ENCODE assay signal across 2 cellular contexts in genomic region chr10:132224343-132225072, GRCh38.
A peak's percentile ranks its signal among the peaks of the same experiment; 100 is the strongest.
TF ChIP-seq lines count a peak whose summit lies in the region.

No MANE protein-coding gene starts in this region.

TF ChIP-seq in K562, 482 proteins besides CTCF, POLR2A, EP300 and RAD21:
- TF ChIP-seq, protein P1, sequence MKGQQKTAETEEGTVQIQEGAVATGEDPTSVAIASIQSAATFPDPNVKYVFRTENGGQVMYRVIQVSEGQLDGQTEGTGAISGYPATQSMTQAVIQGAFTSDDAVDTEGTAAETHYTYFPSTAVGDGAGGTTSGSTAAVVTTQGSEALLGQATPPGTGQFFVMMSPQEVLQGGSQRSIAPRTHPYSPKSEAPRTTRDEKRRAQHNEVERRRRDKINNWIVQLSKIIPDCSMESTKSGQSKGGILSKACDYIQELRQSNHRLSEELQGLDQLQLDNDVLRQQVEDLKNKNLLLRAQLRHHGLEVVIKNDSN (CRISPR knock-in tag; IDR thresholded peaks at IDR 0.05), result 0 out of 2 replicates have a peak, but pooled peaks have one; percentile 7
- TF ChIP-seq ZNF644 (tag; IDR thresholded peaks at IDR 0.05; ENCODE audit: low read depth), result no peak
- no peak for TF ChIP-seq ZNF41 (CRISPR knock-in tag; conservative IDR thresholded peaks at IDR 0.05)
- TF ChIP-seq TAF9B (IDR thresholded peaks at IDR 0.05; ENCODE audit: partially characterized antibody), result no peak
- TF ChIP-seq UBTF (IDR thresholded peaks at IDR 0.05; ENCODE audit: borderline replicate concordance in 1 of 2, low read depth in 2 of 2, low read length in 2 of 2), result no peak
- no peak for TF ChIP-seq MXI1 (IDR thresholded peaks at IDR 0.05; ENCODE audit: low read depth, low read length)
- no peak for TF ChIP-seq PYGO2 (tag; IDR thresholded peaks at IDR 0.05)
- 0 out of 2 replicates have a peak, but pooled peaks have one; percentile 19 for TF ChIP-seq EGR1 (conservative IDR thresholded peaks at IDR 0.05)

TF ChIP-seq in HepG2, 621 proteins besides CTCF, POLR2A, EP300 and RAD21:
- TF ChIP-seq IKZF4 (CRISPR knock-in tag; IDR thresholded peaks at IDR 0.05; ENCODE audit: borderline replicate concordance, low read depth, not compliant biosample characterization), result no peak
- no peak for TF ChIP-seq HMG20B (CRISPR knock-in tag; conservative IDR thresholded peaks at IDR 0.05)
- TF ChIP-seq ZFAT (CRISPR knock-in tag; conservative IDR thresholded peaks at IDR 0.05), result no peak
- TF ChIP-seq, protein P2, sequence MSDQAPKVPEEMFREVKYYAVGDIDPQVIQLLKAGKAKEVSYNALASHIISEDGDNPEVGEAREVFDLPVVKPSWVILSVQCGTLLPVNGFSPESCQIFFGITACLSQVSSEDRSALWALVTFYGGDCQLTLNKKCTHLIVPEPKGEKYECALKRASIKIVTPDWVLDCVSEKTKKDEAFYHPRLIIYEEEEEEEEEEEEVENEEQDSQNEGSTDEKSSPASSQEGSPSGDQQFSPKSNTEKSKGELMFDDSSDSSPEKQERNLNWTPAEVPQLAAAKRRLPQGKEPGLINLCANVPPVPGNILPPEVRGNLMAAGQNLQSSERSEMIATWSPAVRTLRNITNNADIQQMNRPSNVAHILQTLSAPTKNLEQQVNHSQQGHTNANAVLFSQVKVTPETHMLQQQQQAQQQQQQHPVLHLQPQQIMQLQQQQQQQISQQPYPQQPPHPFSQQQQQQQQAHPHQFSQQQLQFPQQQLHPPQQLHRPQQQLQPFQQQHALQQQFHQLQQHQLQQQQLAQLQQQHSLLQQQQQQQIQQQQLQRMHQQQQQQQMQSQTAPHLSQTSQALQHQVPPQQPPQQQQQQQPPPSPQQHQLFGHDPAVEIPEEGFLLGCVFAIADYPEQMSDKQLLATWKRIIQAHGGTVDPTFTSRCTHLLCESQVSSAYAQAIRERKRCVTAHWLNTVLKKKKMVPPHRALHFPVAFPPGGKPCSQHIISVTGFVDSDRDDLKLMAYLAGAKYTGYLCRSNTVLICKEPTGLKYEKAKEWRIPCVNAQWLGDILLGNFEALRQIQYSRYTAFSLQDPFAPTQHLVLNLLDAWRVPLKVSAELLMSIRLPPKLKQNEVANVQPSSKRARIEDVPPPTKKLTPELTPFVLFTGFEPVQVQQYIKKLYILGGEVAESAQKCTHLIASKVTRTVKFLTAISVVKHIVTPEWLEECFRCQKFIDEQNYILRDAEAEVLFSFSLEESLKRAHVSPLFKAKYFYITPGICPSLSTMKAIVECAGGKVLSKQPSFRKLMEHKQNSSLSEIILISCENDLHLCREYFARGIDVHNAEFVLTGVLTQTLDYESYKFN (CRISPR knock-in tag; conservative IDR thresholded peaks at IDR 0.05), result no peak
- no peak for TF ChIP-seq KLF12 (CRISPR knock-in tag; IDR thresholded peaks at IDR 0.05; ENCODE audit: borderline replicate concordance)
- no peak for TF ChIP-seq RFX3 (CRISPR knock-in tag; IDR thresholded peaks at IDR 0.05)
- TF ChIP-seq E2F5 (CRISPR knock-in tag; conservative IDR thresholded peaks at IDR 0.05), result no peak
- no peak for TF ChIP-seq ZNF468 (CRISPR knock-in tag; IDR thresholded peaks at IDR 0.05)
- TF ChIP-seq REXO4 (CRISPR knock-in tag; IDR thresholded peaks at IDR 0.05; ENCODE audit: borderline replicate concordance), result no peak
- no peak for TF ChIP-seq ARNTL (CRISPR knock-in tag; IDR thresholded peaks at IDR 0.05)
- TF ChIP-seq CBX1 (IDR thresholded peaks at IDR 0.05; ENCODE audit: low read depth), result no peak
